ENCODE assay signal across 20 cellular contexts in the genomic region with DNA sequence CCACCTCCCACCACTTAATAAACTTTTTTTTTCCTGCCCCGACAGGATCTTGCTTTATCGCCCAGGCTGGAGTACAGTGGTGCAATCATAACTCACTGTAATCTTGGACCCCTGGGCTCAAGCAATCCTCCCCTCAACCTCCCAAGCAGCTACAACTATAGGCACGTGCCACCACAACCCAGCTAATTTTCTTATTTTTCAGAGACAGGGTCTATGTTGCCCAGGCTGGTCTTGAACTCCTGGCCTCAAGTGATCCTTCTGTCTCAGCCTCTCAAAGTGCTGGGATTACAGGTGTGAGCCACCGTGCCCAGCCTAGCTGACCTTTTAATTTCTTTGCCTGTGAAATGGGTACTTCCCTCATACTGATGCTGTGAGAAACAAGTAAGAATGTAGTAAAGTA.
"Had no signal": no experiment of that assay in that cellular context is flagged by ENCODE, and none has a peak within 500 bp of the region (broad histone marks: within the 10 kb centered on the region; RNA-seq: fewer than 3 reads in every experiment).

No MANE protein-coding gene starts in this region.

- DNase-seq: activated CD4-positive, alpha-beta T cell treated with anti-CD3 and anti-CD28 coated beads, Interleukin-2, amount 10 ng/mL, durations not matched to agents 7 days and 5 days; activated CD8-positive, alpha-beta memory T cell treated with anti-CD3 and anti-CD28 coated beads, Interleukin-2, amount 50 U/mL, for 48 hours; activated effector memory CD4-positive, alpha-beta T cell treated with anti-CD3 and anti-CD28 coated beads, Interleukin-2, amount 50 U/mL, for 16 hours; activated naive CD4-positive, alpha-beta T cell treated with anti-CD3 and anti-CD28 coated beads, Interleukin-2, amount 10 ng/mL, durations not matched to agents 7 days and 5 days; activated T-cell treated with anti-CD3 and anti-CD28 coated beads, Interleukin-2, amount 50 U/mL, for 72 hours; effector CD4-positive, alpha-beta T cell; heart right ventricle; left colon; ovary; stimulated activated CD4-positive, alpha-beta T cell treated with anti-CD3 and anti-CD28 coated beads, Interleukin-12 subunit alpha, Interleukin-12 subunit beta, amount 100 ng/mL, for 4 hours; stimulated activated CD4-positive, alpha-beta T cell treated with anti-CD3 and anti-CD28 coated beads, Interleukin-4, amount 100 ng/mL, for 4 hours; substantia nigra; SW 1271; thyroid gland had no signal

- H3K9me3 Mint-ChIP-seq: activated CD4-positive, alpha-beta T cell treated with anti-CD3 and anti-CD28 coated beads, Interleukin-2, amount 10 ng/mL, durations not matched to agents 7 days and 5 days; activated naive CD4-positive, alpha-beta T cell treated with anti-CD3 and anti-CD28 coated beads, Interleukin-2, amount 10 ng/mL, durations not matched to agents 7 days and 5 days; dendritic cell treated with granulocyte-macrophage colony-stimulating factor and Interleukin-4, amounts not matched to agents 40 ng/mL and 50 ng/mL, for 4 days; memory B cell had no signal

- ATAC-seq: activated T-cell treated with anti-CD3 and anti-CD28 coated beads, Interleukin-2, amount 50 U/mL, for 72 hours; heart right ventricle; left colon had no signal

- H3K27me3 ChIP-seq: heart right ventricle, ovary, right atrium auricular region, thyroid gland had no signal

- H3K27me3 Mint-ChIP-seq: activated CD4-positive, alpha-beta T cell treated with anti-CD3 and anti-CD28 coated beads, Interleukin-2, amount 10 ng/mL, durations not matched to agents 7 days and 5 days; activated naive CD4-positive, alpha-beta T cell treated with anti-CD3 and anti-CD28 coated beads, Interleukin-2, amount 10 ng/mL, durations not matched to agents 7 days and 5 days; dendritic cell treated with granulocyte-macrophage colony-stimulating factor and Interleukin-4, amounts not matched to agents 40 ng/mL and 50 ng/mL, for 4 days; memory B cell; stimulated activated naive CD8-positive, alpha-beta T cell treated with anti-CD3 and anti-CD28 coated beads, Interleukin-15, Interleukin-2, amounts not matched to agents 100 ng/mL and 50 ng/mL, for 24 hours had no signal

- H3K4me3 ChIP-seq: heart right ventricle, ovary, prostate gland, right atrium auricular region, SK-N-MC, thyroid gland had no signal

- H3K27ac Mint-ChIP-seq: activated CD4-positive, alpha-beta T cell treated with anti-CD3 and anti-CD28 coated beads, Interleukin-2, amount 10 ng/mL, durations not matched to agents 7 days and 5 days; activated naive CD4-positive, alpha-beta T cell treated with anti-CD3 and anti-CD28 coated beads, Interleukin-2, amount 10 ng/mL, durations not matched to agents 7 days and 5 days; activated T-cell treated with anti-CD3 and anti-CD28 coated beads, Interleukin-2, amount 50 U/mL, for 72 hours; dendritic cell treated with granulocyte-macrophage colony-stimulating factor and Interleukin-4, amounts not matched to agents 40 ng/mL and 50 ng/mL, for 4 days; memory B cell had no signal

- H3K27ac ChIP-seq: heart right ventricle, ovary, prostate gland, right atrium auricular region had no signal

- H3K4me3 Mint-ChIP-seq: activated CD4-positive, alpha-beta T cell treated with anti-CD3 and anti-CD28 coated beads, Interleukin-2, amount 10 ng/mL, durations not matched to agents 7 days and 5 days; activated naive CD4-positive, alpha-beta T cell treated with anti-CD3 and anti-CD28 coated beads, Interleukin-2, amount 10 ng/mL, durations not matched to agents 7 days and 5 days; activated T-cell treated with anti-CD3 and anti-CD28 coated beads, Interleukin-2, amount 50 U/mL, for 72 hours; dendritic cell treated with granulocyte-macrophage colony-stimulating factor and Interleukin-4, amounts not matched to agents 40 ng/mL and 50 ng/mL, for 4 days; memory B cell; stimulated activated naive CD8-positive, alpha-beta T cell treated with anti-CD3 and anti-CD28 coated beads, Interleukin-15, Interleukin-2, amounts not matched to agents 100 ng/mL and 50 ng/mL, for 24 hours had no signal

- H3K9me3 ChIP-seq: heart right ventricle, ovary, prostate gland, right atrium auricular region, thyroid gland had no signal

- H3K36me3 ChIP-seq: ovary, thyroid gland had no signal
